In the genomic region with DNA sequence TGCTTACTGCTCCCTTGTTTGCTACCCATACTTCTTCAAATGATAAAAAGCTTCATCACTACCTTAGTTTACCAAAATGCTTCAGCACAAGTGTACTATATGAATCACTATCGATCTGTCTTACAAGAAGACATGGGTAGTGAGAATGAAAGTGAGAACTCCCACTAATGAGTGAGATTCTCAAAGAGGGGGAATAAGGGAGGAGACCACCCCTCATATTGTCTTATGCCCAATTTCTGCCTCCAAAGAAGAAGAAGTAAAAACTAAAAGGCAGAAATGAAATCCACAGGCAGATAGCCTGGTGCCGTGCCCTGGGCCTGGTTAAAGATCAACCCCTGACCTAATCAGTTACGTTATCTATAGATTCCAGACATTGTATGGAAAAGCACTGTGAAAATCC, we compare ENCODE assay signal across 4 cellular contexts. TPM values are rescaled to one million over a fixed set of nuclear protein-coding genes. Genes with fewer than 3 reads are reported as not detected.
"Had no signal": no experiment of that assay in that cellular context is flagged by ENCODE, and none has a peak within 500 bp of the region (broad histone marks: within the 10 kb centered on the region; RNA-seq: fewer than 3 reads in every experiment).

No MANE protein-coding gene starts in this region.

RNA-seq across cellular contexts. Expression of a gene that starts 29.8 kb away (rescaled TPM):
- total RNA-seq: LHCN-M2, NCI-H460 had no signal

RNA-seq across cellular contexts. Expression of a gene that starts 52.9 kb away (rescaled TPM):
- total RNA-seq: LHCN-M2, M059J, MCF 10A, NCI-H460 had no signal
